In genomic region chr5:178711572-178711971, GRCh38 we compare ENCODE assay signal across 21 cellular contexts. TPM values are rescaled to one million over a fixed set of nuclear protein-coding genes. Genes with fewer than 3 reads are reported as not detected.
A peak's percentile ranks its signal among the peaks of the same experiment; 100 is the strongest.
DNase-seq lines count a peak whose midpoint lies in the region; ATAC-seq and TF ChIP-seq lines count a peak whose summit lies in the region.
"Had no signal": no experiment of that assay in that cellular context is flagged by ENCODE, and none has a peak within 500 bp of the region (broad histone marks: within the 10 kb centered on the region; RNA-seq: fewer than 3 reads in every experiment).

No MANE protein-coding gene starts in this region.

- ATAC-seq in HG03571 (IDR thresholded peaks at IDR 0.05; ENCODE audit: unreplicated experiment): no peak
- ATAC-seq: CD8-positive, alpha-beta T cell; GM12878; GM23338 had no signal

- DNase-seq in MCF 10A (ENCODE audit: unreplicated experiment) (no peak), breast epithelium (ENCODE audit: low spot score in 2 of 2) (no peak), adipocyte (ENCODE audit: low read depth) (no peak), endothelial cell (ENCODE audit: low spot score) (no peak), DMS79 treated with DMSO at 0.1 percent for 48 hours (lab: John Stamatoyannopoulos, UW) (no peak), NCI-H187 (lab: John Stamatoyannopoulos, UW) (no peak)
- DNase-seq: Caco-2; CD4-positive, CD25-positive, alpha-beta regulatory T cell; CD8-positive, alpha-beta T cell; DMS153; EL; GDM1; HFFc6 had no signal

- H3K4me3 ChIP-seq in breast epithelium: no peak overlapping the region
- peak overlapping the region; percentile 51 for H3K4me3 ChIP-seq in adipocyte (ENCODE audit: low read length)
- H3K4me3 ChIP-seq: BLaER1, GM12878, GM23338, HAP-1 had no signal

- POLR2A ChIA-PET in MCF 10A (lab: Yijun Ruan, JAX): interaction anchor here (0.6 to 1.7 kb wide), 3 partner anchors 75 to 125 kb away, joined by 3 to 12 read pairs (median 4); no protein-coding TSS in a partner anchor

- H3K9me3 ChIP-seq in breast epithelium: peaks cover 84 to 99% of the 10 kb centered on the region in 2 donors
- peaks cover 97% of the 10 kb centered on the region for H3K9me3 ChIP-seq in adipocyte (ENCODE audit: control insufficient read depth, low read length)

- no peak overlapping the region for H3K27ac Mint-ChIP-seq in MCF 10A (ENCODE audit: low read depth, unreplicated experiment)
- no peak overlapping the region for H3K27ac Mint-ChIP-seq in endothelial cell (ENCODE audit: unreplicated experiment)
- H3K27ac Mint-ChIP-seq: B cell; CD4-positive, CD25-positive, alpha-beta regulatory T cell; CD8-positive, alpha-beta T cell; GM23338; HFFc6 had no signal

- H3K4me3 Mint-ChIP-seq in MCF 10A (ENCODE audit: unreplicated experiment): no peak overlapping the region
- H3K4me3 Mint-ChIP-seq in endothelial cell (ENCODE audit: unreplicated experiment): peak overlapping the region; percentile 69
- H3K4me3 Mint-ChIP-seq: B cell; CD4-positive, CD25-positive, alpha-beta regulatory T cell; CD8-positive, alpha-beta T cell; GM23338; HFFc6 had no signal

- BruUV-seq in MCF 10A (replicated peaks; lab: Mats Ljungman, UMichigan): TSS peak; percentile 29

- H3K27me3 Mint-ChIP-seq in MCF 10A (ENCODE audit: insufficient read depth, unreplicated experiment) (no peaks in the 10 kb centered on the region), endothelial cell (ENCODE audit: unreplicated experiment) (no peaks in the 10 kb centered on the region)
- H3K27me3 Mint-ChIP-seq: B cell; CD4-positive, CD25-positive, alpha-beta regulatory T cell had no signal

- H3K36me3 ChIP-seq in breast epithelium: peaks cover 17% of the 10 kb centered on the region
- peaks cover 60% of the 10 kb centered on the region for H3K36me3 ChIP-seq in adipocyte (ENCODE audit: control insufficient read depth, insufficient read depth, low read length, severe bottlenecking)
- H3K36me3 ChIP-seq: HAP-1 had no signal

- no peaks in the 10 kb centered on the region for H3K4me1 ChIP-seq in breast epithelium
- no peaks in the 10 kb centered on the region for H3K4me1 ChIP-seq in adipocyte (ENCODE audit: control insufficient read depth, insufficient read depth, low read length)
- H3K4me1 ChIP-seq: BLaER1, Caco-2, HAP-1 had no signal

- intact Hi-C loops in MCF 10A (cut with micrococcal nuclease) (no loop called here), breast epithelium (cut with DNase I; ENCODE audit: low total_unique reads) (no loop called here)

- no peak for TF ChIP-seq POLR2A in breast epithelium (IDR thresholded peaks at IDR 0.05)

- H3K4me1 Mint-ChIP-seq in MCF 10A (ENCODE audit: insufficient read depth, unreplicated experiment): no peaks in the 10 kb centered on the region
- no peaks in the 10 kb centered on the region for H3K4me1 Mint-ChIP-seq in endothelial cell (ENCODE audit: unreplicated experiment)
- H3K4me1 Mint-ChIP-seq: B cell, GM23338 had no signal

- TF ChIP-seq CTCF in MCF 10A (IDR thresholded peaks at IDR 0.05; ENCODE audit: unreplicated experiment) (no peak), breast epithelium (IDR thresholded peaks at IDR 0.05) (no peak), endothelial cell (IDR thresholded peaks at IDR 0.05; ENCODE audit: unreplicated experiment) (no peak)

- H3K9ac ChIP-seq in adipocyte (ENCODE audit: low read length): no peak overlapping the region
- H3K9ac ChIP-seq: BLaER1 had no signal

- no peaks in the 10 kb centered on the region for H3K27me3 ChIP-seq in breast epithelium
- no peaks in the 10 kb centered on the region for H3K27me3 ChIP-seq in adipocyte (replicated peaks; ENCODE audit: control insufficient read depth, insufficient read depth, low read length)
- H3K27me3 ChIP-seq: BLaER1 had no signal

- H3K27ac ChIP-seq in breast epithelium: no peak overlapping the region
- H3K27ac ChIP-seq: 22Rv1, BLaER1, C4-2B had no signal

- CTCF ChIA-PET in MCF 10A (lab: Yijun Ruan, JAX): interaction anchor here (0.8 to 1.5 kb wide), 4 partner anchors 15 to 90 kb away, joined by 4 to 7 read pairs (median 6); partner anchors contain the start of gene ZNF354A

- H3K36me3 Mint-ChIP-seq in MCF 10A (ENCODE audit: insufficient read depth, unreplicated experiment): peaks cover 29% of the 10 kb centered on the region
- H3K36me3 Mint-ChIP-seq in endothelial cell (ENCODE audit: low read depth, unreplicated experiment): peaks cover 68% of the 10 kb centered on the region

- H3K9me3 Mint-ChIP-seq in MCF 10A (ENCODE audit: unreplicated experiment) (peaks cover 59% of the 10 kb centered on the region), endothelial cell (ENCODE audit: unreplicated experiment) (peaks cover 54% of the 10 kb centered on the region)

RNA-seq across cellular contexts. Expression of gene ZNF354A, which starts 18.9 kb away (rescaled TPM):
- total RNA-seq in MCF 10A (2022): 24.3 and 24.8 TPM in 2 replicates
- 10 to 100 TPM; 17.6 to 25.8 (median 21.3) TPM for total RNA-seq in breast epithelium
- total RNA-seq in endothelial cell (ENCODE audit: unreplicated experiment): 23.2 TPM
